Comparison of ENCODE assay signal across 8 cellular contexts in the genomic region with DNA sequence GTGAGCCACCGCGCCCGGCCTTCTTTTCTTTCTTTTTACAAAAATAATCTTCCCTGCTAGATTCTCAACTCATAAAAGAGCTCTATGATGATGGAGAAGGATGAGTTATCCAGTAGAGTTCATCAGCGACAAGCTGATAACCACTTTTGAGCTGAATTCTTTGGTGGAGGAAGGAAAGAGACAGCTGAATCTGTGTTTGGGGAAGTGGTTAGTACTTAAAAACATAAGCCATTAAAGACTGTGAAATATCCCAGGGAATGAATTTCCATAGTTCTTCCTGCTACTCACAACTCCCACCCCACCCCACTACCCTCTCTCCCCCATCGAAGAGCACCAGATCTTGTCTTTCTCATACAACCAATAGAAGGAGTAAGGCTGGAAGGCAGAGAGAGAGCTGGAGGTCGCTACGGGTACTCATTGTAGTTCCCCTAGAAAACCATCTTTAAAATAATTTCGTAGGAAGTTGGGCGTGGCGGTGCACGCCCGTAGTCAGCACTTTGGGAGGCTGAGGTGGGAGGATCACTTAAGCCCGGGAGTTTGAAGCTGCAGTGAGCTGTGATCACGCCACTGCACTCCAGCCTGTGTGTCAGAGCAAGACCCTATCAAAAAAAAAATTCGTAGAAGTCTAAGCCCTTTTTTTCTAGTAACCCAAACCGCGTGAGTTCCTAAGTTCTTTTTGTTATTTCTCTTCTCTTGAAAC. TPM values are rescaled to one million over a fixed set of nuclear protein-coding genes. Genes with fewer than 3 reads are reported as not detected.
A peak's percentile ranks its signal among the peaks of the same experiment; 100 is the strongest.
DNase-seq lines count a peak whose midpoint lies in the region; ATAC-seq and TF ChIP-seq lines count a peak whose summit lies in the region.

No MANE protein-coding gene starts in this region.

- peaks cover 18% of the 10 kb centered on the region for H3K36me3 Mint-ChIP-seq in Caco-2 (ENCODE audit: insufficient read depth, unreplicated experiment)
- peaks cover 41% of the 10 kb centered on the region for H3K36me3 Mint-ChIP-seq in activated CD8-positive, alpha-beta T cell treated with anti-CD3 and anti-CD28 coated beads, Interleukin-2, amount 10 ng/mL, durations not matched to agents 7 days and 5 days (ENCODE audit: low read depth)

- peak overlapping the region; percentile 92 for H3K27ac Mint-ChIP-seq in Caco-2 (ENCODE audit: unreplicated experiment)
- H3K27ac Mint-ChIP-seq in activated CD8-positive, alpha-beta T cell treated with anti-CD3 and anti-CD28 coated beads, Interleukin-2, amount 10 ng/mL, durations not matched to agents 7 days and 5 days: peak overlapping the region; percentile 98

- ATAC-seq in HG03460 (IDR thresholded peaks at IDR 0.05; ENCODE audit: unreplicated experiment): peak; percentile 11
- peak; percentile 52 for ATAC-seq in activated CD8-positive, alpha-beta T cell treated with anti-CD3 and anti-CD28 coated beads, Interleukin-2, amount 10 ng/mL, durations not matched to agents 7 days and 5 days

- H3K4me1 ChIP-seq in Caco-2: no peaks in the 10 kb centered on the region
- H3K4me1 ChIP-seq in left ventricle myocardium inferior: peaks cover 15% of the 10 kb centered on the region

- H3K4me3 ChIP-seq in Caco-2 (ENCODE audit: low read depth, low read length): peak overlapping the region; percentile 75
- peak overlapping the region; percentile 77 for H3K4me3 ChIP-seq in left ventricle myocardium inferior

- H3K36me3 ChIP-seq in Caco-2 (ENCODE audit: control insufficient read depth, insufficient read depth, low read length): no peaks in the 10 kb centered on the region
- no peaks in the 10 kb centered on the region for H3K36me3 ChIP-seq in left ventricle myocardium inferior

- TF ChIP-seq CTCF in Caco-2 (IDR thresholded peaks at IDR 0.05; ENCODE audit: insufficient read depth in 1 of 2, low read depth in 1 of 2, low read length in 1 of 2, severe bottlenecking in 1 of 2, unreplicated experiment in 1 of 2) (no peak), left ventricle myocardium inferior (IDR thresholded peaks at IDR 0.05; ENCODE audit: borderline replicate concordance) (no peak)

- H3K27me3 Mint-ChIP-seq in Caco-2 (ENCODE audit: insufficient read depth, unreplicated experiment): no peaks in the 10 kb centered on the region
- H3K27me3 Mint-ChIP-seq in activated CD8-positive, alpha-beta T cell treated with anti-CD3 and anti-CD28 coated beads, Interleukin-2, amount 10 ng/mL, durations not matched to agents 7 days and 5 days (ENCODE audit: low read depth): no peaks in the 10 kb centered on the region

- no peaks in the 10 kb centered on the region for H3K9me3 Mint-ChIP-seq in Caco-2 (ENCODE audit: unreplicated experiment)
- H3K9me3 Mint-ChIP-seq in activated CD8-positive, alpha-beta T cell treated with anti-CD3 and anti-CD28 coated beads, Interleukin-2, amount 10 ng/mL, durations not matched to agents 7 days and 5 days (ENCODE audit: insufficient read depth): no peaks in the 10 kb centered on the region

- peak overlapping the region; percentile 59 for H3K27ac ChIP-seq in left ventricle myocardium inferior (replicated peaks)

- POLR2A ChIA-PET in Caco-2 (lab: Charles Lee): interaction anchor here (0.5 kb wide), 1 partner anchor 18 kb away, joined by 4 read pairs; no protein-coding TSS in a partner anchor
- POLR2A ChIA-PET in activated CD8-positive, alpha-beta T cell treated with anti-CD3 and anti-CD28 coated beads, Interleukin-2, amount 10 ng/mL, durations not matched to agents 7 days and 5 days (lab: Charles Lee): interaction anchor here (0.5 to 7.3 kb wide), 21 partner anchors 11 to 183 kb away, joined by 3 to 88 read pairs (median 5); a partner anchor contains a TSS

- H3K4me3 Mint-ChIP-seq in Caco-2 (ENCODE audit: unreplicated experiment): peak overlapping the region; percentile 99
- peak overlapping the region; percentile 98 for H3K4me3 Mint-ChIP-seq in activated CD8-positive, alpha-beta T cell treated with anti-CD3 and anti-CD28 coated beads, Interleukin-2, amount 10 ng/mL, durations not matched to agents 7 days and 5 days

- no peaks in the 10 kb centered on the region for H3K27me3 ChIP-seq in Caco-2 (replicated peaks; ENCODE audit: control insufficient read depth, insufficient read depth, low read length)
- H3K27me3 ChIP-seq in left ventricle myocardium inferior (ENCODE audit: low read depth): no peaks in the 10 kb centered on the region

- BruUV-seq in Caco-2 (replicated peaks; lab: Mats Ljungman, UMichigan): no TSS peak

- CTCF ChIA-PET in Caco-2 (lab: Charles Lee): interaction anchor here (0.6 to 3.0 kb wide), 8 partner anchors 26 to 205 kb away, joined by 3 to 13 read pairs (median 4); a partner anchor contains a TSS
- CTCF ChIA-PET in activated CD8-positive, alpha-beta T cell treated with anti-CD3 and anti-CD28 coated beads, Interleukin-2, amount 10 ng/mL, durations not matched to agents 7 days and 5 days (lab: Charles Lee): interaction anchor here (0.6 to 10.0 kb wide), 41 partner anchors 8 to 214 kb away, joined by 3 to 401 read pairs (median 5); a partner anchor contains a TSS

- H3K9me3 ChIP-seq in Caco-2 (no peaks in the 10 kb centered on the region), left ventricle myocardium inferior (replicated peaks) (no peaks in the 10 kb centered on the region)

- DNase-seq in Caco-2: no peak
- peak; percentile 43 for DNase-seq in activated CD8-positive, alpha-beta T cell treated with anti-CD3 and anti-CD28 coated beads, Interleukin-2, amount 10 ng/mL, durations not matched to agents 7 days and 5 days
- DNase-seq in left ventricle myocardium inferior: no peak
- peak; percentile 25 for DNase-seq in stimulated activated CD4-positive, alpha-beta T cell treated with anti-CD3 and anti-CD28 coated beads, Interleukin-12 subunit alpha, Interleukin-12 subunit beta, amount 100 ng/mL, for 4 hours
- no peak for DNase-seq in SHP77 (lab: John Stamatoyannopoulos, UW)
- no peak for DNase-seq in NCI-H2029 treated with DMSO at 0.1 percent for 48 hours (lab: John Stamatoyannopoulos, UW)
- DNase-seq in NCI-H1092 treated with DMSO at 0.1 percent for 48 hours (lab: John Stamatoyannopoulos, UW): no peak

- peaks cover 9% of the 10 kb centered on the region for H3K4me1 Mint-ChIP-seq in Caco-2 (ENCODE audit: low read depth, unreplicated experiment)
- H3K4me1 Mint-ChIP-seq in activated CD8-positive, alpha-beta T cell treated with anti-CD3 and anti-CD28 coated beads, Interleukin-2, amount 10 ng/mL, durations not matched to agents 7 days and 5 days (ENCODE audit: low read depth): peaks cover 44% of the 10 kb centered on the region

- intact Hi-C loops in Caco-2 (cut with micrococcal nuclease; ENCODE audit: unreplicated experiment) (loop anchor here (1.0 kb wide), 1 partner anchor 54 kb away; no protein-coding TSS in a partner anchor), left ventricle myocardium inferior (cut with micrococcal nuclease) (no loop called here)

RNA-seq across cellular contexts. Expression of a gene that starts 0.6 kb away (rescaled TPM):
- total RNA-seq in Caco-2 (2022) (32.3 and 34.9 TPM in 2 replicates), left ventricle myocardium inferior (0.36 TPM)
- 100 to 1,000 TPM; 126 TPM for total RNA-seq in activated CD8-positive, alpha-beta T cell treated with anti-CD3 and anti-CD28 coated beads, Interleukin-2, amount 10 ng/mL, durations not matched to agents 7 days and 5 days

RNA-seq across cellular contexts. Expression of a gene that starts 27.9 kb away (rescaled TPM):
- 251 and 264 TPM in 2 replicates for total RNA-seq in Caco-2 (2022)
- total RNA-seq in activated CD8-positive, alpha-beta T cell treated with anti-CD3 and anti-CD28 coated beads, Interleukin-2, amount 10 ng/mL, durations not matched to agents 7 days and 5 days: 100 to 1,000 TPM; 292 to 307 TPM
- 399 TPM for total RNA-seq in left ventricle myocardium inferior

RNA-seq across cellular contexts. Expression of a gene that starts 32.0 kb away (rescaled TPM):
- total RNA-seq in Caco-2 (2022) (56.3 and 59.8 TPM in 2 replicates), left ventricle myocardium inferior (34.8 TPM)
- 10 to 100 TPM; 55.6 to 56.9 TPM for total RNA-seq in activated CD8-positive, alpha-beta T cell treated with anti-CD3 and anti-CD28 coated beads, Interleukin-2, amount 10 ng/mL, durations not matched to agents 7 days and 5 days

RNA-seq across cellular contexts. Expression of a gene that starts 35.5 kb away (rescaled TPM):
- total RNA-seq in Caco-2 (2022) (11.8 and 12.9 TPM in 2 replicates), left ventricle myocardium inferior (14.9 TPM)
- total RNA-seq in activated CD8-positive, alpha-beta T cell treated with anti-CD3 and anti-CD28 coated beads, Interleukin-2, amount 10 ng/mL, durations not matched to agents 7 days and 5 days: 10 to 100 TPM; 44.1 to 45.9 TPM

RNA-seq across cellular contexts. Expression of a gene that starts 54.0 kb away (rescaled TPM):
- 63.8 and 67.2 TPM in 2 replicates for total RNA-seq in Caco-2 (2022)
- 10 to 100 TPM; 67.5 to 67.9 TPM for total RNA-seq in activated CD8-positive, alpha-beta T cell treated with anti-CD3 and anti-CD28 coated beads, Interleukin-2, amount 10 ng/mL, durations not matched to agents 7 days and 5 days
- 45.1 TPM for total RNA-seq in left ventricle myocardium inferior

Comparison
In these comparisons a context has a peak if more than half of its experiments do, and no peak if none do; other contexts are left out.
1. DNase-seq: peak in activated CD8-positive, alpha-beta T cell treated with anti-CD3 and anti-CD28 coated beads, Interleukin-2, amount 10 ng/mL, durations not matched to agents 7 days and 5 days (single experiment) and stimulated activated CD4-positive, alpha-beta T cell treated with anti-CD3 and anti-CD28 coated beads, Interleukin-12 subunit alpha, Interleukin-12 subunit beta, amount 100 ng/mL, for 4 hours (single experiment); none in Caco-2 (0 of 2), left ventricle myocardium inferior (single experiment), SHP77 (0 of 2), NCI-H2029 treated with DMSO at 0.1 percent for 48 hours (single experiment) and NCI-H1092 treated with DMSO at 0.1 percent for 48 hours (single experiment).
2. RNA of a gene that starts 0.6 kb away (total RNA-seq): 126 TPM in activated CD8-positive, alpha-beta T cell treated with anti-CD3 and anti-CD28 coated beads, Interleukin-2, amount 10 ng/mL, durations not matched to agents 7 days and 5 days and 32.3 to 34.9 TPM in Caco-2; 0.36 TPM in left ventricle myocardium inferior (single experiment); every median in the first group is over 10 times any median in the second.